ENCODE assay signal across 10 cellular contexts in the genomic region with DNA sequence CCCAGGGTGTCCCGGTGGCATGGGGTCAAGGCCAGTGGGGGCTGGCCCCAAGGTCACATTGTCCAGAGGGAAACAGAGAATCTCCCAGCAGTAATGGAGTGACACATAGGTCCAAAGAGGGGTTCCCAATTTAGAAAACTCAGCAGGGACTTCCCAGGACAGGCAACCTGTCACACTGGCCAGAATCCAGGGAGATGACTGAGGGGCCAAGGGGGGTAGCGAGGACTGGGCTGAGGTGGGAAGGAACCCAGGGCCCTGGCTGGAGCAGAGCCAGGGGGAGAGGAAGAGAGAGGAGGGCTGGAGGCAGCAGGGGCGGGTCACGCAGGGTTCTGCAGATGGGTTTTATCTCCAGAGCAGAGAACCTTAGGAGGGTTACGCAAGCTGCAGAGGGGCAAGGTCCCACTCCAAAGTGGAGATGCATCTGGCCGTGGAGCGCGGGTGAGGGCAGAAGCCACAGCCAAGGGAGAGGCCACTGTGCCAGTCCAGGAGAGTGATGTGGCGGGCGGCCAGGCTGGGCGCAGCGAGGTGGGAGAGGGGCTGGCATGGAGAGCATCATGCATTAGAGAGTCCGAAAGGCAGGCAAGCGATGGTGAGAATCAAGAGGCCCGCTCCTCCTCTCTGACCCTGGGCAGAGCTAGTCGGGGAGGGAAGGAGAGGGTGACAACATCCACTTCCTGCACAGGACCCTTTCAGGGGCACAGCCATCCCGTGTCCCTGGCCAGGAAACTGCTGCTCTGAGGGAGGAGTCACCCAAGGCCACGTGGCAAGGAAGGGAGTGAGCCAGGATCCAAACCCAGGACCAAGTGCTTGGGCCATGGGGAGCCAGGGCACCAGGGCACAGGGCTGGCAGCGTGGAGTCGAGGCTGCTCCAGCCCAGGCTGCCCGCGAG. TPM values are rescaled to one million over a fixed set of nuclear protein-coding genes. Genes with fewer than 3 reads are reported as not detected.
DNase-seq lines count a peak whose midpoint lies in the region; ATAC-seq, FAIRE-seq and TF ChIP-seq lines count a peak whose summit lies in the region.
"Had no signal": no experiment of that assay in that cellular context is flagged by ENCODE, and none has a peak within 500 bp of the region (broad histone marks: within the 10 kb centered on the region; RNA-seq: fewer than 3 reads in every experiment).

No MANE protein-coding gene starts in this region.

- no peak for TF ChIP-seq RAD21 in SK-N-SH (IDR thresholded peaks at IDR 0.05; ENCODE audit: low read length)

- H3K4me3 ChIP-seq in SK-N-SH (ENCODE audit: low read depth in 2 of 2, low read length in 1 of 2): no peak overlapping the region

- no peaks in the 10 kb centered on the region for H3K27me3 ChIP-seq in SK-N-SH (ENCODE audit: insufficient read depth)

- H3K9me3 ChIP-seq in SK-N-SH: no peaks in the 10 kb centered on the region

- H3K4me2 ChIP-seq in SK-N-SH: peak overlapping the region; percentile 50; the same call in 1 of the 2 replicates

- no peak overlapping the region for H3K4me3 Mint-ChIP-seq in stimulated activated memory B cell treated with anti-CD40 and anti-IgM and Interleukin-4, amounts not matched to agents 10 μg/mL and 1 μg/mL and 100 μg/mL, for 72 hours
- H3K4me3 Mint-ChIP-seq in nephron progenitor cell: no peak overlapping the region

- POLR2A ChIA-PET in SK-N-SH (lab: Yijun Ruan, JAX): interaction anchor here (0.6 to 2.5 kb wide), 12 partner anchors 12 to 176 kb away, joined by 3 to 14 read pairs (median 4); no protein-coding TSS in a partner anchor

- TF ChIP-seq CTCF in SK-N-SH (IDR thresholded peaks at IDR 0.05): no peak
- TF ChIP-seq CTCF in nephron progenitor cell (IDR thresholded peaks at IDR 0.05): no peak

- H3K9me2 ChIP-seq in SK-N-SH: no peaks in the 10 kb centered on the region

- no peak for FAIRE-seq in GM12892 (lab: Jason Lieb, UNC)

- no peak for TF ChIP-seq POLR2A in GM12892 (IDR thresholded peaks at IDR 0.05; ENCODE audit: low read depth, low read length)

- WGBS in SK-N-SH (ENCODE audit: low lambda C conversion rate): 69% methylated on average over 14 of the region's 22 CpGs

- DNase-seq in DMS 273 (lab: John Stamatoyannopoulos, UW; ENCODE audit: unreplicated experiment) (peak; percentile 80), DMS 273 treated with DMSO at 0.1 percent for 48 hours (lab: John Stamatoyannopoulos, UW) (no peak), SK-N-SH (peak; percentile 72), left ventricle myocardium superior (peak; percentile 69), GM12892 (ENCODE audit: insufficient read length) (no peak), nephron progenitor cell (no peak)
- no peak for DNase-seq in stimulated activated naive CD8-positive, alpha-beta T cell treated with anti-CD3 and anti-CD28 coated beads, Interleukin-15, Interleukin-2, amounts not matched to agents 100 U/mL and 50 U/mL, for 24 hours

- peaks cover 23 to 77% of the 10 kb centered on the region in 2 experiments; a peak in 3 of 4 replicates for H3K4me1 ChIP-seq in SK-N-SH (ENCODE audit: control insufficient read depth in 1 of 2, insufficient read depth in 2 of 2, low read depth in 1 of 2, low read length in 1 of 2)

- peak in 1 of 2 experiments; percentile 12; a peak in 1 of 4 replicates for TF ChIP-seq EP300 in SK-N-SH (IDR thresholded peaks at IDR 0.05; ENCODE audit: borderline replicate concordance in 1 of 2, low read depth in 1 of 2, low read length in 1 of 2)

- no peaks in the 10 kb centered on the region for H3K27me3 Mint-ChIP-seq in stimulated activated memory B cell treated with anti-CD40 and anti-IgM and Interleukin-4, amounts not matched to agents 10 μg/mL and 1 μg/mL and 100 μg/mL, for 72 hours
- H3K27me3 Mint-ChIP-seq in nephron progenitor cell (ENCODE audit: low read depth, poor library complexity): peaks cover 3% of the 10 kb centered on the region

- peaks cover 12% of the 10 kb centered on the region for H3K36me3 Mint-ChIP-seq in stimulated activated memory B cell treated with anti-CD40 and anti-IgM and Interleukin-4, amounts not matched to agents 10 μg/mL and 1 μg/mL and 100 μg/mL, for 72 hours
- peaks cover 11% of the 10 kb centered on the region for H3K36me3 Mint-ChIP-seq in nephron progenitor cell (ENCODE audit: low read depth)

- H3K27ac Mint-ChIP-seq in stimulated activated memory B cell treated with anti-CD40 and anti-IgM and Interleukin-4, amounts not matched to agents 10 μg/mL and 1 μg/mL and 100 μg/mL, for 72 hours: peak overlapping the region; percentile 43
- no peak overlapping the region for H3K27ac Mint-ChIP-seq in nephron progenitor cell

- peaks cover 82% of the 10 kb centered on the region for H3K79me2 ChIP-seq in SK-N-SH (ENCODE audit: insufficient read depth)

- ATAC-seq in left ventricle myocardium superior: peak; percentile 66
- peak; percentile 31 for ATAC-seq in stimulated activated memory B cell treated with anti-CD40 and anti-IgM and Interleukin-4, amounts not matched to agents 10 μg/mL and 1 μg/mL and 100 μg/mL, for 72 hours
- ATAC-seq in stimulated activated naive CD8-positive, alpha-beta T cell treated with anti-CD3 and anti-CD28 coated beads, Interleukin-15, Interleukin-2, amounts not matched to agents 100 U/mL and 50 U/mL, for 24 hours: no peak
- ATAC-seq: HCT116 had no signal

- no peak overlapping the region for H2AFZ ChIP-seq in SK-N-SH (ENCODE audit: low read depth)

- CTCF ChIA-PET in SK-N-SH (lab: Yijun Ruan, JAX): interaction anchor here (0.7 to 2.3 kb wide), 6 partner anchors 19 to 213 kb away, joined by 3 to 6 read pairs (median 3); no protein-coding TSS in a partner anchor

- peaks cover 83% of the 10 kb centered on the region for H4K20me1 ChIP-seq in SK-N-SH (ENCODE audit: insufficient read depth)

- no peaks in the 10 kb centered on the region for H3K36me3 ChIP-seq in SK-N-SH (replicated peaks in 1 of 2; ENCODE audit: control insufficient read depth in 1 of 2, insufficient read depth in 2 of 2, low read length in 1 of 2)

- intact Hi-C loops in left ventricle myocardium superior (cut with micrococcal nuclease): no loop called here

- H3F3A ChIP-seq in SK-N-SH (replicated peaks; ENCODE audit: insufficient read depth): peaks cover 15% of the 10 kb centered on the region

- H3K4me1 Mint-ChIP-seq in stimulated activated memory B cell treated with anti-CD40 and anti-IgM and Interleukin-4, amounts not matched to agents 10 μg/mL and 1 μg/mL and 100 μg/mL, for 72 hours: peaks cover 40% of the 10 kb centered on the region
- peaks cover 45% of the 10 kb centered on the region for H3K4me1 Mint-ChIP-seq in nephron progenitor cell

- H3K9me3 Mint-ChIP-seq in stimulated activated memory B cell treated with anti-CD40 and anti-IgM and Interleukin-4, amounts not matched to agents 10 μg/mL and 1 μg/mL and 100 μg/mL, for 72 hours: no peaks in the 10 kb centered on the region
- no peaks in the 10 kb centered on the region for H3K9me3 Mint-ChIP-seq in nephron progenitor cell

- H3K9ac ChIP-seq in SK-N-SH: no peak overlapping the region

- H3K27ac ChIP-seq in SK-N-SH (ENCODE audit: low read depth in 2 of 2, low read length in 1 of 2): peak overlapping the region; percentile 15 to 96; a peak in 3 of 4 replicates
- H3K27ac ChIP-seq: 22Rv1 had no signal

TF ChIP-seq in SK-N-SH, 30 proteins besides CTCF, POLR2A, EP300 and RAD21:
- TF ChIP-seq MXI1 (IDR thresholded peaks at IDR 0.05; ENCODE audit: low read depth, low read length) (peak; percentile 7; the same call in 1 of the 2 replicates), GATA2 (CRISPR knock-in tag; IDR thresholded peaks at IDR 0.05) (peak; percentile 35)
- TF ChIP-seq, protein P1, sequence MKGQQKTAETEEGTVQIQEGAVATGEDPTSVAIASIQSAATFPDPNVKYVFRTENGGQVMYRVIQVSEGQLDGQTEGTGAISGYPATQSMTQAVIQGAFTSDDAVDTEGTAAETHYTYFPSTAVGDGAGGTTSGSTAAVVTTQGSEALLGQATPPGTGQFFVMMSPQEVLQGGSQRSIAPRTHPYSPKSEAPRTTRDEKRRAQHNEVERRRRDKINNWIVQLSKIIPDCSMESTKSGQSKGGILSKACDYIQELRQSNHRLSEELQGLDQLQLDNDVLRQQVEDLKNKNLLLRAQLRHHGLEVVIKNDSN (IDR thresholded peaks at IDR 0.05; ENCODE audit: borderline replicate concordance, low read depth): peak; percentile 62; the same call in 1 of the 2 replicates
- TF ChIP-seq, protein P2, sequence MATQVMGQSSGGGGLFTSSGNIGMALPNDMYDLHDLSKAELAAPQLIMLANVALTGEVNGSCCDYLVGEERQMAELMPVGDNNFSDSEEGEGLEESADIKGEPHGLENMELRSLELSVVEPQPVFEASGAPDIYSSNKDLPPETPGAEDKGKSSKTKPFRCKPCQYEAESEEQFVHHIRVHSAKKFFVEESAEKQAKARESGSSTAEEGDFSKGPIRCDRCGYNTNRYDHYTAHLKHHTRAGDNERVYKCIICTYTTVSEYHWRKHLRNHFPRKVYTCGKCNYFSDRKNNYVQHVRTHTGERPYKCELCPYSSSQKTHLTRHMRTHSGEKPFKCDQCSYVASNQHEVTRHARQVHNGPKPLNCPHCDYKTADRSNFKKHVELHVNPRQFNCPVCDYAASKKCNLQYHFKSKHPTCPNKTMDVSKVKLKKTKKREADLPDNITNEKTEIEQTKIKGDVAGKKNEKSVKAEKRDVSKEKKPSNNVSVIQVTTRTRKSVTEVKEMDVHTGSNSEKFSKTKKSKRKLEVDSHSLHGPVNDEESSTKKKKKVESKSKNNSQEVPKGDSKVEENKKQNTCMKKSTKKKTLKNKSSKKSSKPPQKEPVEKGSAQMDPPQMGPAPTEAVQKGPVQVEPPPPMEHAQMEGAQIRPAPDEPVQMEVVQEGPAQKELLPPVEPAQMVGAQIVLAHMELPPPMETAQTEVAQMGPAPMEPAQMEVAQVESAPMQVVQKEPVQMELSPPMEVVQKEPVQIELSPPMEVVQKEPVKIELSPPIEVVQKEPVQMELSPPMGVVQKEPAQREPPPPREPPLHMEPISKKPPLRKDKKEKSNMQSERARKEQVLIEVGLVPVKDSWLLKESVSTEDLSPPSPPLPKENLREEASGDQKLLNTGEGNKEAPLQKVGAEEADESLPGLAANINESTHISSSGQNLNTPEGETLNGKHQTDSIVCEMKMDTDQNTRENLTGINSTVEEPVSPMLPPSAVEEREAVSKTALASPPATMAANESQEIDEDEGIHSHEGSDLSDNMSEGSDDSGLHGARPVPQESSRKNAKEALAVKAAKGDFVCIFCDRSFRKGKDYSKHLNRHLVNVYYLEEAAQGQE (IDR thresholded peaks at IDR 0.05; ENCODE audit: low read depth, low read length): no peak
TF ChIP-seq in SK-N-SH: peak in this region for 3.

RNA-seq across cellular contexts. Expression of a gene that starts 29.0 kb away (rescaled TPM):
- 9.1 and 19.0 TPM in 2 replicates for polyA plus RNA-seq in SK-N-SH (2012; rRNA removed)
- polyA plus RNA-seq in SK-N-SH (2012; cell fraction: cytosol; rRNA removed): 14.3 and 16.0 TPM in 2 replicates
- polyA plus RNA-seq in SK-N-SH (2012; cell fraction: nucleus; rRNA removed): 61.3 and 99.7 TPM in 2 replicates
- 142 TPM for total RNA-seq in left ventricle myocardium superior
- 27.0 TPM for polyA plus RNA-seq in GM12892 (2012; ENCODE audit: missing spikeins)

Comparison
In these comparisons a context has a peak if more than half of its experiments do, and no peak if none do; other contexts are left out.
1. DNase-seq: peak in DMS 273 (single experiment), SK-N-SH (single experiment) and left ventricle myocardium superior (single experiment); none in DMS 273 treated with DMSO at 0.1 percent for 48 hours (single experiment), stimulated activated naive CD8-positive, alpha-beta T cell treated with anti-CD3 and anti-CD28 coated beads, Interleukin-15, Interleukin-2, amounts not matched to agents 100 U/mL and 50 U/mL, for 24 hours (single experiment), GM12892 (single experiment) and nephron progenitor cell (single experiment).